ENCODE assay signal across 18 cellular contexts in genomic region chr15:62935300-62936081, GRCh38.
A peak's percentile ranks its signal among the peaks of the same experiment; 100 is the strongest.
DNase-seq lines count a peak whose midpoint lies in the region; ATAC-seq, FAIRE-seq and TF ChIP-seq lines count a peak whose summit lies in the region.
"Had no signal": no experiment of that assay in that cellular context is flagged by ENCODE, and none has a peak within 500 bp of the region (broad histone marks: within the 10 kb centered on the region; RNA-seq: fewer than 3 reads in every experiment).

No MANE protein-coding gene starts in this region.

- no peaks in the 10 kb centered on the region for H3K27me3 ChIP-seq in breast epithelium

- H3K9me3 Mint-ChIP-seq in MCF 10A (ENCODE audit: unreplicated experiment), result no peaks in the 10 kb centered on the region
- H3K9me3 Mint-ChIP-seq: activated naive CD4-positive, alpha-beta T cell treated with anti-CD3 and anti-CD28 coated beads, Interleukin-2, amount 50 U/mL, for 72 hours; central memory CD8-positive, alpha-beta T cell had no signal

- no peak for TF ChIP-seq CTCF in breast epithelium (IDR thresholded peaks at IDR 0.05)
- TF ChIP-seq CTCF in MCF 10A (IDR thresholded peaks at IDR 0.05; ENCODE audit: unreplicated experiment), result no peak
- TF ChIP-seq CTCF in fibroblast of villous mesenchyme (IDR thresholded peaks at IDR 0.05; ENCODE audit: insufficient read depth, low read depth, low read length), result no peak

- H3K27ac Mint-ChIP-seq in MCF 10A (ENCODE audit: low read depth, unreplicated experiment), result no peak overlapping the region
- H3K27ac Mint-ChIP-seq: activated naive CD4-positive, alpha-beta T cell treated with anti-CD3 and anti-CD28 coated beads, Interleukin-2, amount 50 U/mL, for 72 hours had no signal

- TF ChIP-seq POLR2A in breast epithelium (IDR thresholded peaks at IDR 0.05), result no peak

- ATAC-seq in HG02678 (IDR thresholded peaks at IDR 0.05; ENCODE audit: unreplicated experiment), result no peak
- ATAC-seq: activated naive CD4-positive, alpha-beta T cell treated with anti-CD3 and anti-CD28 coated beads, Interleukin-2, amount 50 U/mL, for 72 hours had no signal

- no peak overlapping the region for H3K4me3 ChIP-seq in breast epithelium
- no peak overlapping the region for H3K4me3 ChIP-seq in fibroblast of villous mesenchyme (ENCODE audit: low read depth, low read length)

- no peaks in the 10 kb centered on the region for H3K36me3 Mint-ChIP-seq in MCF 10A (ENCODE audit: insufficient read depth, unreplicated experiment)
- H3K36me3 Mint-ChIP-seq: activated naive CD4-positive, alpha-beta T cell treated with anti-CD3 and anti-CD28 coated beads, Interleukin-2, amount 50 U/mL, for 72 hours had no signal

- peak overlapping the region; percentile 29 to 73 for H3K27ac ChIP-seq in breast epithelium
- H3K27ac ChIP-seq: WERI-Rb-1 had no signal

- no peaks in the 10 kb centered on the region for H3K4me1 ChIP-seq in breast epithelium
- H3K4me1 ChIP-seq: Caco-2 had no signal

- no peaks in the 10 kb centered on the region for H3K27me3 Mint-ChIP-seq in MCF 10A (ENCODE audit: insufficient read depth, unreplicated experiment)

- intact Hi-C loops in breast epithelium (cut with DNase I; ENCODE audit: low total_unique reads) (no loop called here), MCF 10A (cut with micrococcal nuclease) (no loop called here)

- no peaks in the 10 kb centered on the region for H3K36me3 ChIP-seq in breast epithelium
- H3K36me3 ChIP-seq: WERI-Rb-1 had no signal

- no TSS peak for BruUV-seq in MCF 10A (replicated peaks; lab: Mats Ljungman, UMichigan)

- DNase-seq in breast epithelium (ENCODE audit: low spot score in 2 of 2) (no peak), MCF 10A (ENCODE audit: unreplicated experiment) (no peak), NCI-H146 treated with DMSO at 0.1 percent for 48 hours (lab: John Stamatoyannopoulos, UW; ENCODE audit: unreplicated experiment) (peak; percentile 19), fibroblast of villous mesenchyme (ENCODE audit: low read depth) (peak; percentile 30), urothelium cell line (ENCODE audit: low spot score) (no peak), NCI-H1436 (lab: John Stamatoyannopoulos, UW) (no peak), midbrain (lab: John Stamatoyannopoulos, UW) (no peak)
- DNase-seq: ACHN; activated CD8-positive, alpha-beta memory T cell treated with anti-CD3 and anti-CD28 coated beads, Interleukin-2, amount 50 U/mL, for 4 hours; Caco-2; hippocampal formation; NCI-H1694; NCI-H82; nucleus accumbens; WERI-Rb-1 had no signal

- peak; percentile 76 for FAIRE-seq in urothelium cell line (lab: Jason Lieb, UNC)

- POLR2A ChIA-PET in MCF 10A (lab: Yijun Ruan, JAX), result interaction anchor here (0.5 kb wide), 1 partner anchor 13 kb away, joined by 3 read pairs; no protein-coding TSS in a partner anchor

- peaks cover 2% of the 10 kb centered on the region for H3K4me1 Mint-ChIP-seq in MCF 10A (ENCODE audit: insufficient read depth, unreplicated experiment)
- H3K4me1 Mint-ChIP-seq: central memory CD8-positive, alpha-beta T cell had no signal

- CTCF ChIA-PET in MCF 10A (lab: Yijun Ruan, JAX), result interaction anchor here (0.6 kb wide), 1 partner anchor 78 kb away, joined by 3 read pairs; no protein-coding TSS in a partner anchor

- no peak overlapping the region for H3K4me3 Mint-ChIP-seq in MCF 10A (ENCODE audit: unreplicated experiment)
- H3K4me3 Mint-ChIP-seq: central memory CD8-positive, alpha-beta T cell had no signal

- no peaks in the 10 kb centered on the region for H3K9me3 ChIP-seq in breast epithelium
- H3K9me3 ChIP-seq: Caco-2 had no signal

Comparison
In these comparisons a context has a peak if more than half of its experiments do, and no peak if none do; other contexts are left out.
1. DNase-seq: peak in NCI-H146 treated with DMSO at 0.1 percent for 48 hours (single experiment) and fibroblast of villous mesenchyme (single experiment); none in breast epithelium (0 of 2), MCF 10A (single experiment), urothelium cell line (single experiment), NCI-H1436 (single experiment) and midbrain (single experiment).